Comparison of ENCODE assay signal across 1 cellular context in the genomic region with DNA sequence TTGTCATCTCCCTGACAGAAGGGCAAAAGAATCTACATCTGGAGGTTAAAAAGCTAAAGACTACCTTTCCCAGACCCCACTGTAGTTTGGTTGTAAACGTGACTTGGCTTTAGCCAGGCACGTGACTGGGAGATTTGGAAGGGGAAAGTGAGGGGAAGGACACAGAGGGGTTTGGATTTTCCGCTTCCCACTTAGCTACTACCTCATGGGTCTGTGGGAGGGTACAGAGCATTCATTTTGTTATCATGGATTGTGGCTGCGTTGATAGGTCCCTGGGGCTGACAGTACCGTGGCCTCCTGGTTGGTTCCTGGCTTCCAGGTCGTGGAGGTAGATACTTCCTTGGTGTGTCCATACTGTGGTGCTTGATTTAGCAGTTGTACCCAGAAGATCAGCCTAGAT.
TF ChIP-seq lines count a peak whose summit lies in the region.

No MANE protein-coding gene starts in this region.

TF ChIP-seq in IMR-90, 13 proteins besides CTCF, POLR2A, EP300 and RAD21:
- no peak for TF ChIP-seq MXI1 (IDR thresholded peaks at IDR 0.05; ENCODE audit: borderline replicate concordance, low read depth, low read length)
- no peak for TF ChIP-seq RFX5 (IDR thresholded peaks at IDR 0.05; ENCODE audit: low read depth, low read length)
- no peak for TF ChIP-seq MAZ (IDR thresholded peaks at IDR 0.05; ENCODE audit: borderline replicate concordance, low read depth, low read length)
- TF ChIP-seq RCOR1 (IDR thresholded peaks at IDR 0.05; ENCODE audit: insufficient replicate concordance, low read length), result no peak
- TF ChIP-seq, protein P1, sequence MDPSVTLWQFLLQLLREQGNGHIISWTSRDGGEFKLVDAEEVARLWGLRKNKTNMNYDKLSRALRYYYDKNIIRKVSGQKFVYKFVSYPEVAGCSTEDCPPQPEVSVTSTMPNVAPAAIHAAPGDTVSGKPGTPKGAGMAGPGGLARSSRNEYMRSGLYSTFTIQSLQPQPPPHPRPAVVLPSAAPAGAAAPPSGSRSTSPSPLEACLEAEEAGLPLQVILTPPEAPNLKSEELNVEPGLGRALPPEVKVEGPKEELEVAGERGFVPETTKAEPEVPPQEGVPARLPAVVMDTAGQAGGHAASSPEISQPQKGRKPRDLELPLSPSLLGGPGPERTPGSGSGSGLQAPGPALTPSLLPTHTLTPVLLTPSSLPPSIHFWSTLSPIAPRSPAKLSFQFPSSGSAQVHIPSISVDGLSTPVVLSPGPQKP (IDR thresholded peaks at IDR 0.05; ENCODE audit: borderline replicate concordance, low read depth, low read length), result no peak
- TF ChIP-seq MAFK (IDR thresholded peaks at IDR 0.05; ENCODE audit: low read depth, low read length), result no peak
- TF ChIP-seq CHD1 (IDR thresholded peaks at IDR 0.05; ENCODE audit: low read depth, low read length), result no peak
- no peak for TF ChIP-seq USF2 (IDR thresholded peaks at IDR 0.05; ENCODE audit: low read depth, low read length)
- no peak for TF ChIP-seq BHLHE40 (IDR thresholded peaks at IDR 0.05; ENCODE audit: low read depth, low read length)
- no peak for TF ChIP-seq SMC3 (IDR thresholded peaks at IDR 0.05; ENCODE audit: low read depth, low read length)
- TF ChIP-seq NFE2L2 (IDR thresholded peaks at IDR 0.05; ENCODE audit: low read depth, low read length), result no peak
- no peak for TF ChIP-seq FOS (IDR thresholded peaks at IDR 0.05; ENCODE audit: low read depth, low read length)
- no peak for TF ChIP-seq CEBPB (IDR thresholded peaks at IDR 0.05; ENCODE audit: low read depth, low read length)
